12 cellular contexts compared by ENCODE assay signal in the genomic region with DNA sequence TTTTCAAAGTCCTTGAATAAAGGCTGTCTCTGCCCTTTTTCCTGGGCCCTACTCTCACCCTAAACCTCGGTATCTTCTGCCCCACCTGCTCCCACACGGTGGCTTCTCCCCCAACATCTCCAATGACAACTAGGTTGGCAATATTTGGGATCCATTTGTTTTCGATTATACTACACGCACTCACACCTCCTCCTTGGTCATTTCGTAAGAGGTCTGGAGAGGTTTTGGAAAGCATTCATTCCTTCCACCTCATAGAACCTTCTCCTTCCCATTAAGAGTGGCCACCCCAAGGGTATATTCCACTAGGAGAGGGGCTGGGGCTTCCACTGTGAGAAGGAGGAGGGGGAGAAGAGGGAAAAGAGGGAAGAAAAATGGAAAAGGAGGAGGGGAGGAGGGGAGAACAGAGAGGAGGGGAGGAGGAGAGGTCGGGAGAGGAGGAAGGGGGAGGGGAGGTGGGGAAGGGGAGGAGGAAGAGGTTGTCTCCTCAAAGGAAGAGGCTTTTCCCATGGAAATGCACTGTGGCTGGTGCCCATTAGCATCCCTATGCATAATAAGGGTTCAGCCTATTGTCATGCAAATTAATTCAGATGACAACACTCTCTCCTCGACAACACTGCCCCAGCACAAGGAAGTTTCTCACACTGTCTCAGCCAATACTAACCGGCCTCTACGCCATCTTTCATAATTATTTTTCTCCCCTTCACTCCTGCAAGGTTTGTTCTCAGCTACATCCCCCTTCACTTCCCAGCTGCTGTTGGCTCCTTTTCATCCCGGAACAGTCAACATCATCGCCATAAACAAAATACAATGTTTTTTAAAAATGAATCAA. TPM values are rescaled to one million over a fixed set of nuclear protein-coding genes. Genes with fewer than 3 reads are reported as not detected.
A peak's percentile ranks its signal among the peaks of the same experiment; 100 is the strongest.
DNase-seq lines count a peak whose midpoint lies in the region; ATAC-seq and TF ChIP-seq lines count a peak whose summit lies in the region.
"Had no signal": no experiment of that assay in that cellular context is flagged by ENCODE, and none has a peak within 500 bp of the region (broad histone marks: within the 10 kb centered on the region; RNA-seq: fewer than 3 reads in every experiment).

No MANE protein-coding gene starts in this region.

- in situ Hi-C loops in GM23248 (cut with MboI): no loop called here

- H3K27ac Mint-ChIP-seq in natural killer cell treated with Interleukin-12 subunit alpha and Interleukin-12 subunit beta and Interleukin-15 and Interleukin-18, amount 100 ng/mL, for 72 hours: no peak overlapping the region
- H3K27ac Mint-ChIP-seq: CD8-positive, alpha-beta memory T cell had no signal

- TF ChIP-seq CTCF in right atrium auricular region (IDR thresholded peaks at IDR 0.05) (no peak), osteoblast (IDR thresholded peaks at IDR 0.05; ENCODE audit: extremely low read depth, low read depth, low read length) (no peak)

- H3K4me1 Mint-ChIP-seq in natural killer cell treated with Interleukin-12 subunit alpha and Interleukin-12 subunit beta and Interleukin-15 and Interleukin-18, amount 100 ng/mL, for 72 hours (ENCODE audit: low read depth in 2 of 2): no peaks in the 10 kb centered on the region
- H3K4me1 Mint-ChIP-seq: CD8-positive, alpha-beta memory T cell had no signal

- H3K9me3 ChIP-seq in GM23248 (ENCODE audit: low read depth) (no peaks in the 10 kb centered on the region), right atrium auricular region (no peaks in the 10 kb centered on the region), osteoblast (ENCODE audit: low read depth, low read length) (no peaks in the 10 kb centered on the region)
- H3K9me3 ChIP-seq: suprapubic skin had no signal

- H3K36me3 ChIP-seq in GM23248 (ENCODE audit: low read depth) (no peaks in the 10 kb centered on the region), right atrium auricular region (no peaks in the 10 kb centered on the region), osteoblast (ENCODE audit: insufficient read depth, low read length) (no peaks in the 10 kb centered on the region)
- H3K36me3 ChIP-seq: suprapubic skin had no signal

- ATAC-seq in natural killer cell treated with Interleukin-12 subunit alpha and Interleukin-12 subunit beta and Interleukin-15 and Interleukin-18, amount 100 ng/mL, for 72 hours: no peak
- ATAC-seq in GM21723 (IDR thresholded peaks at IDR 0.05; ENCODE audit: unreplicated experiment) (no peak), GM19328 (IDR thresholded peaks at IDR 0.05; ENCODE audit: unreplicated experiment) (no peak)

- no peaks in the 10 kb centered on the region for H3K36me3 Mint-ChIP-seq in natural killer cell treated with Interleukin-12 subunit alpha and Interleukin-12 subunit beta and Interleukin-15 and Interleukin-18, amount 100 ng/mL, for 72 hours

- H3K9me2 ChIP-seq in GM23248 (ENCODE audit: insufficient read depth): no peaks in the 10 kb centered on the region

- H3K27me3 Mint-ChIP-seq in natural killer cell treated with Interleukin-12 subunit alpha and Interleukin-12 subunit beta and Interleukin-15 and Interleukin-18, amount 100 ng/mL, for 72 hours: peaks cover 0 to 8% of the 10 kb centered on the region in 2 donors

- H3K4me1 ChIP-seq in GM23248 (ENCODE audit: insufficient read depth) (peaks cover 30% of the 10 kb centered on the region), right atrium auricular region (peaks cover 0 to 15% of the 10 kb centered on the region in 2 donors), osteoblast (ENCODE audit: insufficient read depth, low read length) (peaks cover 23% of the 10 kb centered on the region)

- H3K27ac ChIP-seq in GM23248 (no peak overlapping the region), right atrium auricular region (peak overlapping the region; percentile 46 to 57), osteoblast (ENCODE audit: low read depth, low read length) (peak overlapping the region; percentile 57)
- H3K27ac ChIP-seq: HL-60 had no signal

- H2AFZ ChIP-seq in GM23248: peak overlapping the region; percentile 39
- peak overlapping the region; percentile 18 for H2AFZ ChIP-seq in osteoblast (ENCODE audit: low read length)

- peak overlapping the region; percentile 22 for H3K4me3 ChIP-seq in GM23248
- H3K4me3 ChIP-seq in right atrium auricular region: no peak overlapping the region
- no peak overlapping the region for H3K4me3 ChIP-seq in osteoblast (ENCODE audit: insufficient read depth, low read length)
- H3K4me3 ChIP-seq: suprapubic skin had no signal

- peaks cover 3% of the 10 kb centered on the region for H3K9me3 Mint-ChIP-seq in natural killer cell treated with Interleukin-12 subunit alpha and Interleukin-12 subunit beta and Interleukin-15 and Interleukin-18, amount 100 ng/mL, for 72 hours

- H3K4me3 Mint-ChIP-seq in natural killer cell treated with Interleukin-12 subunit alpha and Interleukin-12 subunit beta and Interleukin-15 and Interleukin-18, amount 100 ng/mL, for 72 hours: no peak overlapping the region
- H3K4me3 Mint-ChIP-seq: CD8-positive, alpha-beta memory T cell had no signal

- H3K9ac ChIP-seq in GM23248: no peak overlapping the region; the same call in 1 of the 2 replicates

- 54 to 60% methylated on average over 11 of the region's 11 CpGs for WGBS in GM23248 (ENCODE audit: low coverage in 1 of 2, low lambda C conversion rate in 2 of 2, missing lambda C conversion rate in 2 of 2), 2 experiments

- H3K4me2 ChIP-seq in GM23248 (ENCODE audit: unreplicated experiment) (peak overlapping the region; percentile 45), osteoblast (ENCODE audit: insufficient read depth, low read length) (peak overlapping the region; percentile 52)

- H3K79me2 ChIP-seq in GM23248 (ENCODE audit: insufficient read depth): no peaks in the 10 kb centered on the region
- no peaks in the 10 kb centered on the region for H3K79me2 ChIP-seq in osteoblast (ENCODE audit: insufficient read depth, low read length)

- H3K27me3 ChIP-seq in GM23248 (replicated peaks; ENCODE audit: insufficient read depth): no peaks in the 10 kb centered on the region
- no peaks in the 10 kb centered on the region for H3K27me3 ChIP-seq in right atrium auricular region
- no peaks in the 10 kb centered on the region for H3K27me3 ChIP-seq in osteoblast (ENCODE audit: insufficient read depth, low read length)

- DNase-seq in GM23248 (peak; percentile 9), RPMI7951 (ENCODE audit: low read depth) (peak; percentile 11), right atrium auricular region (ENCODE audit: low spot score) (no peak), osteoblast (ENCODE audit: insufficient read length, low spot score, missing footprints) (no peak)
- no peak for DNase-seq in natural killer cell treated with Interleukin-12 subunit alpha and Interleukin-12 subunit beta and Interleukin-15 and Interleukin-18, amount 100 ng/mL, for 72 hours (ENCODE audit: low spot score)
- DNase-seq in stimulated activated naive CD4-positive, alpha-beta T cell (lab: John Stamatoyannopoulos, UW): no peak
- DNase-seq: CD8-positive, alpha-beta memory T cell; NCI-H1417 treated with DMSO at 0.1 percent for 48 hours had no signal

- H4K20me1 ChIP-seq in GM23248 (ENCODE audit: insufficient read depth): no peaks in the 10 kb centered on the region
- no peaks in the 10 kb centered on the region for H4K20me1 ChIP-seq in osteoblast (ENCODE audit: insufficient read depth, low read length)

- H3F3A ChIP-seq in GM23248 (ENCODE audit: insufficient read depth): peaks cover 17% of the 10 kb centered on the region

RNA-seq across cellular contexts. Expression of a gene that starts 30.0 kb away (rescaled TPM):
- 13.8 and 16.6 TPM in 2 replicates for total RNA-seq in GM23248 (2014; rRNA removed; shearing (Covaris generic))
- polyA plus RNA-seq in GM23248 (2016; fragmentation: Nextera tagmentation; extraction: Ambion mirVana): 18.5 and 20.8 TPM in 2 replicates
- total RNA-seq in RPMI7951 (2014; rRNA removed; shearing (Covaris generic)): 6.7 and 9.0 TPM in 2 replicates
- total RNA-seq in right atrium auricular region (10 to 100 TPM in 1 of 2 donors, 1 to 10 TPM in 1; 7.0 to 20.6 TPM), osteoblast (6.5 and 8.3 TPM in 2 replicates)
- not detected for total RNA-seq in natural killer cell treated with Interleukin-12 subunit alpha and Interleukin-12 subunit beta and Interleukin-15 and Interleukin-18, amount 100 ng/mL, for 72 hours
- total RNA-seq: CD8-positive, alpha-beta memory T cell had no signal
- polyA plus RNA-seq: CD8-positive, alpha-beta memory T cell had no signal

Comparison
In these comparisons a context has a peak if more than half of its experiments do, and no peak if none do; other contexts are left out.
1. DNase-seq: peak in GM23248 (single experiment) and RPMI7951 (single experiment); none in right atrium auricular region (single experiment), osteoblast (single experiment), natural killer cell treated with Interleukin-12 subunit alpha and Interleukin-12 subunit beta and Interleukin-15 and Interleukin-18, amount 100 ng/mL, for 72 hours (single experiment) and stimulated activated naive CD4-positive, alpha-beta T cell (0 of 6).